In the genomic region with DNA sequence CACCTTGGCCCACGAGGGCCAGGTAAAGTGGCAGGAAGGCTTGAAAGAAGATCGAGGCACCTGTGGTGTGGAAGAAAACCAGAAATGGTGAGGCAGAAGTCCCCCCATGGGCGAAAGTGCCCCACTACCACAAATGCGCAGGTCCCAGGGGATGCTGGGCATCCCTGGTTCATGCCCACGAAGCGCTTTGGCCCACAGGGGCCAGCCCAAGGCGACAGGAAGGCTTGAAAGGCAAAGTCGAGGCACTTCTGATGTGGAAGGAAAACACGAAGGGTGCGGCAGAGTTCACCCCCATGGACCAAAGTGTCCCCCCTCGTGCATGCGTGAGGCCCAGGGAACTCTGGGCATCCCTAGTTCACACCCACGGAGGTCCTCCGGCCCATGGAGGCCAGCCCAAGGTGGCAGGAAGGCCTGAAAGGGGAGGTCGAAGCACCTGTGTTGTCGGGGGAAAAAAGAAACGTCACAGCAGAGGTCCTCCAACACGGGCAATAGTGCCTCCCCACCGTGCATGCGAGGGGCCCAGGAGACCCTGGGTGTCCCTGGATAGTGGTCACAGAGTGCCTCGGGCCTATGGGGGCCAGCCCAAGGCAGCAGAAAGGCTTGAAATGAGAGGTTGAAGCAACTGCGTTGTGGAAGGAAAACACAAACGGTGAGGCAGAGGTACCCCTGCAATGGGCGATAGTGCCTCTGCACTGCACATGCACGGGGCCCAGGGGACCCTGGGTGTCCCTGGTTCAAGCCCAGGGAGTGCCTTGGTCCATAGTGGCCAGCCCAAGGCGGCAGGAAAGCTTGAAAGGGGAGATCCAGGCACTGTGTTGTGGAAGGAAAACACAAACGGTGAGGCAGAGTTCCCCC, we compare ENCODE assay signal across 11 cellular contexts.
A peak's percentile ranks its signal among the peaks of the same experiment; 100 is the strongest.
DNase-seq lines count a peak whose midpoint lies in the region; ATAC-seq and TF ChIP-seq lines count a peak whose summit lies in the region.
"Had no signal": no experiment of that assay in that cellular context is flagged by ENCODE, and none has a peak within 500 bp of the region (broad histone marks: within the 10 kb centered on the region; RNA-seq: fewer than 3 reads in every experiment).

No MANE protein-coding gene starts in this region.

- H3K27me3 ChIP-seq in adrenal gland = no peaks in the 10 kb centered on the region
- peaks cover 2% of the 10 kb centered on the region for H3K27me3 ChIP-seq in lower lobe of right lung (ENCODE audit: low read depth)
- no peaks in the 10 kb centered on the region for H3K27me3 ChIP-seq in transverse colon

- H3K4me3 ChIP-seq in adrenal gland (no peak overlapping the region), lower lobe of right lung (no peak overlapping the region), transverse colon (no peak overlapping the region)

- peak; percentile 4 for DNase-seq in activated CD4-positive, alpha-beta T cell treated with anti-CD3 and anti-CD28 coated beads for 1 hour
- no peak for DNase-seq in activated CD4-positive, alpha-beta T cell treated with anti-CD3 and anti-CD28 coated beads, Interleukin-2, amount 50 U/mL, for 4 hours
- DNase-seq in adrenal gland = peak in 5 of 7 donors; percentile 1 to 18 (median 8)
- peak; percentile 20 for DNase-seq in lower lobe of right lung
- peak; percentile 3 for DNase-seq in transverse colon
- DNase-seq in NCI-H1105 treated with DMSO at 0.1 percent for 48 hours (lab: John Stamatoyannopoulos, UW) = no peak
- DNase-seq in RPMI8226 = no peak
- DNase-seq: DMS53, T-helper 9 cell had no signal

- H3K27ac ChIP-seq in adrenal gland = no peak overlapping the region
- no peak overlapping the region for H3K27ac ChIP-seq in lower lobe of right lung
- H3K27ac ChIP-seq in transverse colon = no peak overlapping the region

- 56 to 62% (median 57%) methylated on average over 19 to 27 of the region's 27 CpGs for WGBS in adrenal gland, 4 donors
- 62 to 67% methylated on average over 8 to 27 of the region's 27 CpGs for WGBS in transverse colon (ENCODE audit: low coverage in 1 of 2), 2 donors

- TF ChIP-seq POLR2A in adrenal gland (IDR thresholded peaks at IDR 0.05) = no peak
- TF ChIP-seq POLR2A in transverse colon (IDR thresholded peaks at IDR 0.05) = no peak

- intact Hi-C loops in adrenal gland (cut with DNase I) (no loop called here), lower lobe of right lung (cut with DNase I) (no loop called here), transverse colon (cut with DNase I; ENCODE audit: low total_unique reads) (no loop called here)

- ATAC-seq in lower lobe of right lung (no peak), GM18909 (IDR thresholded peaks at IDR 0.05; ENCODE audit: poor library complexity, unreplicated experiment) (no peak)
- ATAC-seq: stimulated activated naive CD8-positive, alpha-beta T cell treated with anti-CD3 and anti-CD28 coated beads, Interleukin-15, amount 100 ng/mL, for 72 hours had no signal

- TF ChIP-seq CTCF in adrenal gland (IDR thresholded peaks at IDR 0.05) (no peak), lower lobe of right lung (IDR thresholded peaks at IDR 0.05) (no peak), transverse colon (IDR thresholded peaks at IDR 0.05) (no peak)

- no peak for TF ChIP-seq EP300 in transverse colon (IDR thresholded peaks at IDR 0.05; ENCODE audit: low read depth)

- no peaks in the 10 kb centered on the region for H3K36me3 ChIP-seq in adrenal gland (replicated peaks in 1 of 2)
- no peaks in the 10 kb centered on the region for H3K36me3 ChIP-seq in lower lobe of right lung
- no peaks in the 10 kb centered on the region for H3K36me3 ChIP-seq in transverse colon

- in situ Hi-C loops in transverse colon (cut with MboI; ENCODE audit: low pct_ligation_motif_present in 1 of 4, low pct_unique_long_range_greater_than_20kb in 1 of 4, low sequenced_read_pairs in 3 of 4) = loop anchor here in 1 of 4 donors (25.0 kb wide), 1 partner anchor 109 kb away; no protein-coding TSS in a partner anchor

- H3K4me1 ChIP-seq in adrenal gland (replicated peaks in 1 of 2) (no peaks in the 10 kb centered on the region), lower lobe of right lung (no peaks in the 10 kb centered on the region), transverse colon (no peaks in the 10 kb centered on the region)

- H3K9me3 ChIP-seq in adrenal gland (replicated peaks in 1 of 3) (no peaks in the 10 kb centered on the region), lower lobe of right lung (peaks cover 13% of the 10 kb centered on the region), transverse colon (peaks cover 6 to 24% of the 10 kb centered on the region in 2 donors)

Comparison
In these comparisons a context has a peak if more than half of its experiments do, and no peak if none do; other contexts are left out.
1. DNase-seq: peak in activated CD4-positive, alpha-beta T cell treated with anti-CD3 and anti-CD28 coated beads for 1 hour (single experiment), adrenal gland (5 of 7), lower lobe of right lung (single experiment) and transverse colon (single experiment); none in activated CD4-positive, alpha-beta T cell treated with anti-CD3 and anti-CD28 coated beads, Interleukin-2, amount 50 U/mL, for 4 hours (0 of 2), NCI-H1105 treated with DMSO at 0.1 percent for 48 hours (single experiment) and RPMI8226 (single experiment).